ENCODE assay signal across 17 cellular contexts in the genomic region with DNA sequence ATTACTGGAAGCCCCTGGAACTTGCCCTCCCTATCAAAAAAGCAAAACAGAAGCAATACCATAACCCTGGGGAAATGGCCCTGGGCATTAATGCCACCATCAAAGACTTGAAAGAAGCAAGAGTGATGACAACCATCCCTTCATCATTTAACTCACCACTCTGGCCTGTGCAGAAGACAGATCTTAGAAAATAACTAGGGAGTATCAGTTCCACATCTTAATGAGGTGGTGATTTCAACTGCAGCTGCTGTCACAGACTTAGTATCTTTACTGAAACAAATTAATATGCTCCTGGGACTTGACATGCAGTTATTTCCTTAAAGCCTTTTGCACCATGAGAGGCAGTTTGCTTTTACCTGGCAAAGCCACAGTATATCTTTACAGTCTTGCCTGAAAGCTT. TPM values are rescaled to one million over a fixed set of nuclear protein-coding genes. Genes with fewer than 3 reads are reported as not detected.
DNase-seq lines count a peak whose midpoint lies in the region; ATAC-seq and TF ChIP-seq lines count a peak whose summit lies in the region.
"Had no signal": no experiment of that assay in that cellular context is flagged by ENCODE, and none has a peak within 500 bp of the region (broad histone marks: within the 10 kb centered on the region; RNA-seq: fewer than 3 reads in every experiment).

No MANE protein-coding gene starts in this region.

- H2AFZ ChIP-seq in OCI-LY3 (ENCODE audit: low read depth, low read length) = no peak overlapping the region
- H2AFZ ChIP-seq: GM23338 had no signal

- intact Hi-C loops in natural killer cell (cut with micrococcal nuclease) = no loop called here

- H3K4me1 Mint-ChIP-seq in natural killer cell (peaks cover 51 to 54% of the 10 kb centered on the region in 2 donors), endothelial cell (ENCODE audit: unreplicated experiment) (no peaks in the 10 kb centered on the region)
- peaks cover 9 to 32% of the 10 kb centered on the region in 2 donors for H3K4me1 Mint-ChIP-seq in natural killer cell treated with Interleukin-12 subunit alpha and Interleukin-12 subunit beta and Interleukin-15 and Interleukin-18, amount 100 ng/mL, for 72 hours (ENCODE audit: low read depth in 2 of 2)
- H3K4me1 Mint-ChIP-seq: GM23338 had no signal

- H3K27me3 ChIP-seq in OCI-LY3 (ENCODE audit: low read depth, low read length) = no peaks in the 10 kb centered on the region
- H3K27me3 ChIP-seq: BLaER1 treated with 17β-estradiol and CSF1 and Interleukin-3, amounts not matched to agents 10 nM and 100 nM had no signal

- H3K27me3 Mint-ChIP-seq in natural killer cell (ENCODE audit: low read depth in 2 of 2) (no peaks in the 10 kb centered on the region), endothelial cell (ENCODE audit: unreplicated experiment) (no peaks in the 10 kb centered on the region)
- no peaks in the 10 kb centered on the region for H3K27me3 Mint-ChIP-seq in natural killer cell treated with Interleukin-12 subunit alpha and Interleukin-12 subunit beta and Interleukin-15 and Interleukin-18, amount 100 ng/mL, for 72 hours
- H3K27me3 Mint-ChIP-seq: B cell; CD8-positive, alpha-beta memory T cell had no signal

- peaks cover 20% of the 10 kb centered on the region for H3K4me1 ChIP-seq in OCI-LY3 (ENCODE audit: low read length)

- H3K9ac ChIP-seq in OCI-LY3 (ENCODE audit: low read length) = no peak overlapping the region
- H3K9ac ChIP-seq: BLaER1 treated with 17β-estradiol and CSF1 and Interleukin-3, amounts not matched to agents 10 nM and 100 nM had no signal

- H3K4me3 ChIP-seq in OCI-LY3 (ENCODE audit: low read length) = no peak overlapping the region
- H3K4me3 ChIP-seq: BLaER1 treated with 17β-estradiol and CSF1 and Interleukin-3, amounts not matched to agents 10 nM and 100 nM; GM23338; K562 had no signal

- peaks cover 8% of the 10 kb centered on the region for H4K20me1 ChIP-seq in OCI-LY3 (ENCODE audit: insufficient read depth, low read length)

- ATAC-seq in natural killer cell (no peak), HG03521 (IDR thresholded peaks at IDR 0.05; ENCODE audit: unreplicated experiment) (no peak), HG03342 (IDR thresholded peaks at IDR 0.05; ENCODE audit: unreplicated experiment) (no peak)
- ATAC-seq in natural killer cell treated with Interleukin-12 subunit alpha and Interleukin-12 subunit beta and Interleukin-15 and Interleukin-18, amount 100 ng/mL, for 72 hours = no peak
- ATAC-seq: GM23338, K562 had no signal

- no peaks in the 10 kb centered on the region for H3K9me3 ChIP-seq in OCI-LY3 (ENCODE audit: insufficient read depth, low read length)

- H3K79me2 ChIP-seq in OCI-LY3 (ENCODE audit: low read length) = no peaks in the 10 kb centered on the region

- no peak overlapping the region for H3K4me3 Mint-ChIP-seq in natural killer cell
- no peak overlapping the region for H3K4me3 Mint-ChIP-seq in natural killer cell treated with Interleukin-12 subunit alpha and Interleukin-12 subunit beta and Interleukin-15 and Interleukin-18, amount 100 ng/mL, for 72 hours
- H3K4me3 Mint-ChIP-seq in endothelial cell (ENCODE audit: unreplicated experiment) = peak overlapping the region; percentile 39
- H3K4me3 Mint-ChIP-seq: B cell; CD8-positive, alpha-beta memory T cell; GM23338 had no signal

- H3K27ac ChIP-seq in OCI-LY3 (ENCODE audit: low read length) = peak overlapping the region; percentile 71
- H3K27ac ChIP-seq: BLaER1 treated with 17β-estradiol and CSF1 and Interleukin-3, amounts not matched to agents 10 nM and 100 nM had no signal

- H3K27ac Mint-ChIP-seq in natural killer cell (peak overlapping the region; percentile 63 to 64), endothelial cell (ENCODE audit: unreplicated experiment) (no peak overlapping the region)
- no peak overlapping the region for H3K27ac Mint-ChIP-seq in natural killer cell treated with Interleukin-12 subunit alpha and Interleukin-12 subunit beta and Interleukin-15 and Interleukin-18, amount 100 ng/mL, for 72 hours
- H3K27ac Mint-ChIP-seq: B cell, GM23338 had no signal

- H3K36me3 ChIP-seq in OCI-LY3 (replicated peaks; ENCODE audit: low read depth, low read length) = peaks cover 51% of the 10 kb centered on the region

- peak overlapping the region; percentile 62 for H3K4me2 ChIP-seq in OCI-LY3 (ENCODE audit: low read length)
- H3K4me2 ChIP-seq: BLaER1 treated with 17β-estradiol and CSF1 and Interleukin-3, amounts not matched to agents 10 nM and 100 nM; GM23338 had no signal

- H3K9me3 Mint-ChIP-seq in natural killer cell = no peaks in the 10 kb centered on the region
- H3K9me3 Mint-ChIP-seq in natural killer cell treated with Interleukin-12 subunit alpha and Interleukin-12 subunit beta and Interleukin-15 and Interleukin-18, amount 100 ng/mL, for 72 hours = no peaks in the 10 kb centered on the region
- H3K9me3 Mint-ChIP-seq in endothelial cell (ENCODE audit: unreplicated experiment) = no peaks in the 10 kb centered on the region

- TF ChIP-seq CTCF in natural killer cell (IDR thresholded peaks at IDR 0.05) (no peak), OCI-LY3 (IDR thresholded peaks at IDR 0.05; ENCODE audit: low read depth, low read length) (no peak), endothelial cell (IDR thresholded peaks at IDR 0.05; ENCODE audit: unreplicated experiment) (no peak)

- H3K36me3 Mint-ChIP-seq in natural killer cell (no peaks in the 10 kb centered on the region), endothelial cell (ENCODE audit: low read depth, unreplicated experiment) (peaks cover 65% of the 10 kb centered on the region)
- H3K36me3 Mint-ChIP-seq in natural killer cell treated with Interleukin-12 subunit alpha and Interleukin-12 subunit beta and Interleukin-15 and Interleukin-18, amount 100 ng/mL, for 72 hours = peaks cover 32% of the 10 kb centered on the region

- DNase-seq in natural killer cell (no peak), endothelial cell (ENCODE audit: low spot score) (no peak), glomerular visceral epithelial cell (ENCODE audit: extremely low spot score) (no peak)
- no peak for DNase-seq in natural killer cell treated with Interleukin-12 subunit alpha and Interleukin-12 subunit beta and Interleukin-15 and Interleukin-18, amount 100 ng/mL, for 72 hours (ENCODE audit: low spot score)
- DNase-seq: CD8-positive, alpha-beta memory T cell; DMS153; DMS79; GDM1; HCEC 1CT; IMR-90 had no signal

RNA-seq across cellular contexts. Expression of gene CD164, which starts 24.1 kb away (rescaled TPM):
- total RNA-seq in natural killer cell (100 to 1,000 TPM; 352 to 457 (median 427) TPM), endothelial cell (ENCODE audit: unreplicated experiment) (220 TPM)
- 100 to 1,000 TPM; 165 to 300 TPM for total RNA-seq in natural killer cell treated with Interleukin-12 subunit alpha and Interleukin-12 subunit beta and Interleukin-15 and Interleukin-18, amount 100 ng/mL, for 72 hours

Comparison
In these comparisons a context has a peak if more than half of its experiments do, and no peak if none do; other contexts are left out.
1. H3K27ac Mint-ChIP-seq: peak in natural killer cell (2 of 2); none in natural killer cell treated with Interleukin-12 subunit alpha and Interleukin-12 subunit beta and Interleukin-15 and Interleukin-18, amount 100 ng/mL, for 72 hours (0 of 2) and endothelial cell (single experiment).